ENCODE assay signal across 1 cellular context in the genomic region with DNA sequence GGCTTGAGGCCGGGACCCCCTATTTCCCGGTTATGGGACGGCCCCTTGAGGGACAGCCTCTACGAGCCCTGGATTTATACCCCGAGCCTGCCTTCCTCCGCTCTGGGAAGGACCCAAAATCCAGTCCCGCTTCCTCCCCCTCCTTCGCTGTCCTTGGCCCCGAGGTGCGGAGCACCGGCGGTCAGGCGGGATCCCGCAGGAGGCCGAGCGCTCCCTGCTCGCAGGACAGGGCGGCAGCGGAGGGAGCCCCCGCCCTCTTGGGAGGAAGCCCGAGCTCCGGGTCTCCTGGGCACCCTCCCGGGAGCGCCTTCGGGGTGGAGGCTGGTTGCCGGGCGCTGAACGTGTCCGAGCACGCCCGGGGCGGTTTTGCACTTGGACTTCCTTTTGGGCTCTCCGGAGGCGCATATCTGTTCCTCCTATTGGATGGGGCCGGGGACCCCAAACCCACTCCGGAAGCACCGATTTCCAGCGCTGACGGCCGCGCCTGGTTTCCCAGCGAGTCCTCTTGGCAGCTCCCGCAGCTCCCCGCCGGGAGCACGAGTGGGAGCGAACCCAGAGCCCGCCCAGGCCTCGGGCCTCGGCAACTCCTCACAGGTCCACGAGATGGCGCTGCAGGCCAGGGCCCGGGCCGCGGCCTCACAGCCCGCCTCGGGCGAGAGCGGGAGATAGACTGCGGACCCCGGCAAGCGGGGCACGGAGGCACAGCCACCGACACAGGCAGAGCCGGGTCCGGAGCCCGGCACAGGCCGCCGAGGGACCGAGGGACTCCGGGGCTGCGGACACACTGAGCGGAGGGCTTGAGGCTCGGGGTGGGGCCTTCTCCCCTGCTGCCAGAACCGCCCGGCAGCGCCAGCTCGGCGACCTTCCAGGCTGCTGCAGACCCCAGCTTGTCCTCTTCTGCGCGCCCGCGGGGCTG.
TF ChIP-seq lines count a peak whose summit lies in the region.

No MANE protein-coding gene starts in this region.

TF ChIP-seq in endothelial cell of umbilical vein, 7 proteins besides CTCF, POLR2A, EP300 and RAD21 (continued from another document):
- TF ChIP-seq JUN (IDR thresholded peaks at IDR 0.05; ENCODE audit: borderline replicate concordance, insufficient read depth, insufficient read length, low read depth): no peak
- TF ChIP-seq GATA2 (IDR thresholded peaks at IDR 0.05; ENCODE audit: insufficient read depth, insufficient read length, low read depth, low read length): no peak
- TF ChIP-seq, protein P1, sequence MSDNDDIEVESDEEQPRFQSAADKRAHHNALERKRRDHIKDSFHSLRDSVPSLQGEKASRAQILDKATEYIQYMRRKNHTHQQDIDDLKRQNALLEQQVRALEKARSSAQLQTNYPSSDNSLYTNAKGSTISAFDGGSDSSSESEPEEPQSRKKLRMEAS (IDR thresholded peaks at IDR 0.05; ENCODE audit: insufficient read depth, insufficient read length): no peak
